ENCODE assay signal across 10 cellular contexts in genomic region chr2:105129722-105130232, GRCh38.
DNase-seq lines count a peak whose midpoint lies in the region; ATAC-seq and TF ChIP-seq lines count a peak whose summit lies in the region.
"Had no signal": no experiment of that assay in that cellular context is flagged by ENCODE, and none has a peak within 500 bp of the region (broad histone marks: within the 10 kb centered on the region; RNA-seq: fewer than 3 reads in every experiment).

No MANE protein-coding gene starts in this region.

- peak; percentile 65 for DNase-seq in GM06990 (ENCODE audit: extremely low read depth, insufficient read length)
- peak; percentile 59 to 66 for DNase-seq in NOMO-1 (lab: John Stamatoyannopoulos, UW; ENCODE audit: unreplicated experiment in 2 of 2)
- no peak for DNase-seq in right atrium auricular region (ENCODE audit: low spot score)
- DNase-seq in stimulated activated CD4-positive, alpha-beta T cell treated with anti-CD3 and anti-CD28 coated beads, Interleukin-4, amount 100 ng/mL, for 4 hours: no peak
- DNase-seq in MCF 10A (ENCODE audit: unreplicated experiment): no peak
- DNase-seq in osteocyte (ENCODE audit: extremely low spot score, unreplicated experiment): no peak
- DNase-seq: naive thymus-derived CD8-positive, alpha-beta T cell; RPMI8226 had no signal

- H3K4me1 ChIP-seq in right atrium auricular region: no peaks in the 10 kb centered on the region

- H3K4me1 Mint-ChIP-seq in MCF 10A (ENCODE audit: insufficient read depth, unreplicated experiment): no peaks in the 10 kb centered on the region
- H3K4me1 Mint-ChIP-seq in osteocyte (ENCODE audit: unreplicated experiment): peaks cover 3% of the 10 kb centered on the region

- H3K27ac ChIP-seq in right atrium auricular region: no peak overlapping the region

- no TSS peak for BruUV-seq in MCF 10A (replicated peaks; lab: Mats Ljungman, UMichigan)

- ATAC-seq in GM19455 (IDR thresholded peaks at IDR 0.05; ENCODE audit: unreplicated experiment) (peak; percentile 85), HG03039 (IDR thresholded peaks at IDR 0.05; ENCODE audit: unreplicated experiment) (peak; percentile 94)
- ATAC-seq: naive thymus-derived CD8-positive, alpha-beta T cell had no signal

- TF ChIP-seq CTCF in GM06990 (IDR thresholded peaks at IDR 0.05; ENCODE audit: insufficient read depth, low read length, poor library complexity, severe bottlenecking) (no peak), right atrium auricular region (IDR thresholded peaks at IDR 0.05) (no peak), MCF 10A (IDR thresholded peaks at IDR 0.05; ENCODE audit: unreplicated experiment) (no peak), osteocyte (IDR thresholded peaks at IDR 0.05) (no peak)

- H3K36me3 Mint-ChIP-seq in MCF 10A (ENCODE audit: insufficient read depth, unreplicated experiment) (no peaks in the 10 kb centered on the region), osteocyte (ENCODE audit: unreplicated experiment) (no peaks in the 10 kb centered on the region)
- H3K36me3 Mint-ChIP-seq: naive thymus-derived CD8-positive, alpha-beta T cell had no signal

- H3K4me3 Mint-ChIP-seq in MCF 10A (ENCODE audit: unreplicated experiment): no peak overlapping the region
- H3K4me3 Mint-ChIP-seq in osteocyte (ENCODE audit: unreplicated experiment): no peak overlapping the region
- H3K4me3 Mint-ChIP-seq: naive thymus-derived CD8-positive, alpha-beta T cell had no signal

- no peaks in the 10 kb centered on the region for H3K9me3 Mint-ChIP-seq in MCF 10A (ENCODE audit: unreplicated experiment)
- no peaks in the 10 kb centered on the region for H3K9me3 Mint-ChIP-seq in osteocyte (ENCODE audit: unreplicated experiment)
- H3K9me3 Mint-ChIP-seq: naive thymus-derived CD8-positive, alpha-beta T cell had no signal

- CTCF ChIA-PET in MCF 10A (lab: Yijun Ruan, JAX): interaction anchor here (1.7 to 2.5 kb wide), 2 partner anchors 15 to 51 kb away, joined by 3 to 14 read pairs; no protein-coding TSS in a partner anchor

- POLR2A ChIA-PET in MCF 10A (lab: Yijun Ruan, JAX): no interaction called here

- no peak overlapping the region for H3K27ac Mint-ChIP-seq in MCF 10A (ENCODE audit: low read depth, unreplicated experiment)
- no peak overlapping the region for H3K27ac Mint-ChIP-seq in osteocyte (ENCODE audit: unreplicated experiment)
- H3K27ac Mint-ChIP-seq: naive thymus-derived CD8-positive, alpha-beta T cell had no signal

- no peaks in the 10 kb centered on the region for H3K36me3 ChIP-seq in GM06990 (ENCODE audit: control insufficient read depth, insufficient read depth, low read length)
- H3K36me3 ChIP-seq in right atrium auricular region: no peaks in the 10 kb centered on the region

- H3K27me3 ChIP-seq in GM06990 (replicated peaks; ENCODE audit: control insufficient read depth, insufficient read depth, low read length) (no peaks in the 10 kb centered on the region), right atrium auricular region (no peaks in the 10 kb centered on the region)

- intact Hi-C loops in MCF 10A (cut with micrococcal nuclease): no loop called here

- no peak overlapping the region for H3K4me3 ChIP-seq in GM06990 (replicated peaks; ENCODE audit: low read depth, low read length)
- H3K4me3 ChIP-seq in right atrium auricular region: no peak overlapping the region

- H3K27me3 Mint-ChIP-seq in MCF 10A (ENCODE audit: insufficient read depth, unreplicated experiment) (peaks cover 32% of the 10 kb centered on the region), osteocyte (ENCODE audit: unreplicated experiment) (peaks cover 28% of the 10 kb centered on the region)

- H3K9me3 ChIP-seq in right atrium auricular region: peaks cover 0 to 8% of the 10 kb centered on the region in 2 donors

Comparison
In these comparisons a context has a peak if more than half of its experiments do, and no peak if none do; other contexts are left out.
1. DNase-seq: peak in GM06990 (single experiment) and NOMO-1 (2 of 2); none in right atrium auricular region (single experiment), stimulated activated CD4-positive, alpha-beta T cell treated with anti-CD3 and anti-CD28 coated beads, Interleukin-4, amount 100 ng/mL, for 4 hours (0 of 2), MCF 10A (single experiment) and osteocyte (single experiment).